8 cellular contexts compared by ENCODE assay signal in the genomic region with DNA sequence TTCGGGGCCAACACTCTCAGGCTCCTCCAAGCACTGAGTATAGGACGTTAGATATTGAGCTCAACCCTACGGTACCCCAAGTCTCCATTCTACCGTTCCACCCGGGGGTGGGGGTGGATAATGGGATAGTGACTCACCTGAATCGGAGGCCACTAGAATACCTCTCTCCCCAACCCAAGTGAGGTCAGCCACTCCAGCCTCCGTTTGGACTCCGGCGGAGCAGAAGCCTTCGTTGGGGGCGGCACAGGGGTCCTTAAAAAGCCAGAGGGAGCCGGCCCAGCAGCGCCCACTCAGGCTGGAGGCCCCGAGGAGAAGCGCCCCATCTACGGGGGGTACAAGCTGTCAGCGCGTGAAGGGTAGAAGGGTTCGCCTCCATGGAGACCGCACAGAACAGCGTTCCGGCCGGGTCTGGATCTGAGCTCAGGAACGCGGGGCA. TPM values are rescaled to one million over a fixed set of nuclear protein-coding genes. Genes with fewer than 3 reads are reported as not detected.
A peak's percentile ranks its signal among the peaks of the same experiment; 100 is the strongest.
DNase-seq lines count a peak whose midpoint lies in the region; ATAC-seq, FAIRE-seq and TF ChIP-seq lines count a peak whose summit lies in the region.

No MANE protein-coding gene starts in this region.

- H3K27ac Mint-ChIP-seq in mesothelial cell of epicardium = peak overlapping the region; percentile 77

- H3K36me3 Mint-ChIP-seq in mesothelial cell of epicardium = peaks cover 13% of the 10 kb centered on the region

- no peak for TF ChIP-seq POLR2A in GM12892 (IDR thresholded peaks at IDR 0.05; ENCODE audit: low read depth, low read length)

- H3K27ac ChIP-seq in tibial artery = peak overlapping the region; percentile 82 to 89

- H3K27me3 ChIP-seq in tibial artery = no peaks in the 10 kb centered on the region

- peaks cover 38% of the 10 kb centered on the region for H3K4me1 Mint-ChIP-seq in mesothelial cell of epicardium

- H3K4me1 ChIP-seq in tibial artery = peaks cover 0 to 49% (median 33%) of the 10 kb centered on the region in 4 donors

- ATAC-seq in HG02642 (IDR thresholded peaks at IDR 0.05; ENCODE audit: poor library complexity, unreplicated experiment) = peak; percentile 25
- ATAC-seq in GM19463 (IDR thresholded peaks at IDR 0.05; ENCODE audit: unreplicated experiment) = no peak

- no peaks in the 10 kb centered on the region for H3K27me3 Mint-ChIP-seq in mesothelial cell of epicardium (ENCODE audit: low read depth)

- intact Hi-C loops in tibial artery (cut with DNase I; ENCODE audit: low total_unique reads) = no loop called here

- H3K4me3 Mint-ChIP-seq in mesothelial cell of epicardium = peak overlapping the region; percentile 100

- no peaks in the 10 kb centered on the region for H3K9me3 ChIP-seq in tibial artery

- DNase-seq in GM12892 (ENCODE audit: insufficient read length) (peak; percentile 9), SK-N-DZ (ENCODE audit: low spot score) (peak; percentile 17), choroid plexus epithelial cell (ENCODE audit: low read depth) (peak; percentile 20), mesothelial cell of epicardium (ENCODE audit: low spot score in 2 of 2, unreplicated experiment in 2 of 2) (no peak), tibial artery (no peak), NCI-H2196 (lab: John Stamatoyannopoulos, UW; ENCODE audit: unreplicated experiment) (no peak)

- no peak for TF ChIP-seq CTCF in choroid plexus epithelial cell (conservative IDR thresholded peaks at IDR 0.05; ENCODE audit: low read depth, low read length)
- TF ChIP-seq CTCF in mesothelial cell of epicardium (IDR thresholded peaks at IDR 0.05; ENCODE audit: unreplicated experiment) = no peak
- TF ChIP-seq CTCF in tibial artery (IDR thresholded peaks at IDR 0.05) = no peak

- peaks cover 4 to 32% (median 24%) of the 10 kb centered on the region in 3 donors for H3K36me3 ChIP-seq in tibial artery

- no peak for FAIRE-seq in GM12892 (lab: Jason Lieb, UNC)

- peak overlapping the region; percentile 84 for H3K4me3 ChIP-seq in choroid plexus epithelial cell (ENCODE audit: low read depth, low read length)
- H3K4me3 ChIP-seq in tibial artery = peak overlapping the region; percentile 79 to 93

- H3K9me3 Mint-ChIP-seq in mesothelial cell of epicardium = no peaks in the 10 kb centered on the region

RNA-seq across cellular contexts. Expression of gene WDR77, which starts 0.6 kb away (rescaled TPM):
- polyA plus RNA-seq in GM12892 (2012; ENCODE audit: missing spikeins) = 36.0 TPM
- polyA plus RNA-seq in SK-N-DZ (2014; cell fraction: cytosol; rRNA removed) = 152 and 161 TPM in 2 replicates
- 91.2 and 142 TPM in 2 replicates for polyA plus RNA-seq in SK-N-DZ (2014; cell fraction: nucleus; rRNA removed)
- 29.1 to 32.6 TPM (median 32.6 TPM) in 3 replicates for total RNA-seq in mesothelial cell of epicardium

RNA-seq across cellular contexts. Expression of gene ATP5PB, which starts 0.8 kb away (rescaled TPM):
- 520 TPM for polyA plus RNA-seq in GM12892 (2012; ENCODE audit: missing spikeins)
- polyA plus RNA-seq in SK-N-DZ (2014; cell fraction: cytosol; rRNA removed) = 352 and 364 TPM in 2 replicates
- polyA plus RNA-seq in SK-N-DZ (2014; cell fraction: nucleus; rRNA removed) = 226 and 273 TPM in 2 replicates
- 155 to 162 TPM (median 156 TPM) in 3 replicates for total RNA-seq in mesothelial cell of epicardium

RNA-seq across cellular contexts. Expression of gene OVGP1, which starts 21.0 kb away (rescaled TPM):
- polyA plus RNA-seq in GM12892 (2012; ENCODE audit: missing spikeins) = 1.5 TPM
- polyA plus RNA-seq in SK-N-DZ (2014; cell fraction: cytosol; rRNA removed) = 0.81 and 1.2 TPM in 2 replicates
- polyA plus RNA-seq in SK-N-DZ (2014; cell fraction: nucleus; rRNA removed) = 5.8 and 10.6 TPM in 2 replicates
- 2.7 to 3.6 TPM (median 2.9 TPM) in 3 replicates for total RNA-seq in mesothelial cell of epicardium

RNA-seq across cellular contexts. Expression of gene C1orf162, which starts 25.3 kb away (rescaled TPM):
- 1.9 TPM for polyA plus RNA-seq in GM12892 (2012; ENCODE audit: missing spikeins)
- 0.19 TPM in 1 of 2 replicates, not detected in the other for polyA plus RNA-seq in SK-N-DZ (2014; cell fraction: cytosol; rRNA removed)
- polyA plus RNA-seq in SK-N-DZ (2014; cell fraction: nucleus; rRNA removed) = 2.4 and 3.5 TPM in 2 replicates
- 0.72 to 1.1 TPM (median 0.83 TPM) in 3 replicates for total RNA-seq in mesothelial cell of epicardium

RNA-seq across cellular contexts. Expression of gene ADORA3, which starts 54.9 kb away (rescaled TPM):
- 0.38 TPM for polyA plus RNA-seq in GM12892 (2012; ENCODE audit: missing spikeins)
- not detected in 2 replicates for polyA plus RNA-seq in SK-N-DZ (2014; cell fraction: cytosol; rRNA removed)
- not detected in 2 replicates for polyA plus RNA-seq in SK-N-DZ (2014; cell fraction: nucleus; rRNA removed)
- not detected in 3 replicates for total RNA-seq in mesothelial cell of epicardium

Comparison
In these comparisons a context has a peak if more than half of its experiments do, and no peak if none do; other contexts are left out.
1. DNase-seq: peak in GM12892 (single experiment), SK-N-DZ (single experiment) and choroid plexus epithelial cell (single experiment); none in mesothelial cell of epicardium (0 of 2), tibial artery (0 of 2) and NCI-H2196 (single experiment).